Comparison of ENCODE assay signal across 9 cellular contexts in the genomic region with DNA sequence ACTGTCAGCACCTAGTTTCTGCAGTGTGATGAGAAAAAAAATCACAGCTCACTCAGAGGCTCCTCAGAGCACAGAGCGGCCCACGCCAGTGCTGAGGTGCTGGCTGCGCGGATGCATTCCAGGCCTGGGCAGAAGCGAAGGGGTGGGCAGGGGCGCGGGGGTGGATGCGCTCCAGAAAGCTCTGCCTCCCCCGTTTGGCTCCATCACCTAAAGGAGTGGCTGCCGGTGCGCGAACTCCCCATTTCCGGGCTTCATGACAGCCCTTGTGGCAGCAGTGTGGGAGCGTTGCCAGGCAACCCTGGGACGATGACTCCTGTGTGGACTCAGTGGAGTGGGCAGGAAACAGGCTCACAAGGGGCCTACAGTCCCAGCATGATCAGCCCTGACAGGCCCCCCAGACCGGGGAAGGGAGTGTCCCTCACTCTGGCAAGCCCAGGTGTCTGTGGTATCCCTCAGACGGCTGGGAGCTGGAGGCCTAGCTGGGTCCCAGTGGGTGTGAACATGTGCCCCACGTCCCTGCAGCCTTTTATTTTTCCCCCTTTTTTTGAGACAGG. TPM values are rescaled to one million over a fixed set of nuclear protein-coding genes. Genes with fewer than 3 reads are reported as not detected.
DNase-seq lines count a peak whose midpoint lies in the region; ATAC-seq and TF ChIP-seq lines count a peak whose summit lies in the region.
"Had no signal": no experiment of that assay in that cellular context is flagged by ENCODE, and none has a peak within 500 bp of the region (broad histone marks: within the 10 kb centered on the region; RNA-seq: fewer than 3 reads in every experiment).

No MANE protein-coding gene starts in this region.

- no peaks in the 10 kb centered on the region for H4K20me1 ChIP-seq in mammary epithelial cell (ENCODE audit: insufficient read depth, low read length)
- H4K20me1 ChIP-seq in GM23338 (replicated peaks; ENCODE audit: insufficient read depth) = 0 out of 2 replicates have a peak, but pooled peaks cover 4% of the 10 kb centered on the region

- 9% methylated on average over 5 of the region's 18 CpGs for WGBS in mammary epithelial cell (ENCODE audit: low coverage, missing lambda C conversion rate)
- WGBS in upper lobe of left lung, 2 donors = 33 to 43% methylated on average over 1 to 18 of the region's 18 CpGs

- H3K9ac ChIP-seq in mammary epithelial cell (ENCODE audit: insufficient read depth, low read length) = no peak overlapping the region

- TF ChIP-seq POLR2A in upper lobe of left lung (IDR thresholded peaks at IDR 0.05) = no peak

- H3K4me3 ChIP-seq in mammary epithelial cell (replicated peaks in 1 of 3; ENCODE audit: insufficient read depth in 1 of 3, low read depth in 2 of 3, low read length in 3 of 3) (no peak overlapping the region), upper lobe of left lung (no peak overlapping the region), GM23338 (no peak overlapping the region)
- H3K4me3 ChIP-seq: SK-N-MC had no signal

- H3K4me1 Mint-ChIP-seq in MCF 10A (ENCODE audit: insufficient read depth, unreplicated experiment) (peaks cover 13% of the 10 kb centered on the region), GM23338 (peaks cover 3% of the 10 kb centered on the region; the same call in 1 of the 3 replicates)
- peaks cover 43% of the 10 kb centered on the region for H3K4me1 Mint-ChIP-seq in activated CD4-positive, alpha-beta memory T cell treated with anti-CD3 and anti-CD28 coated beads for 36 hours (ENCODE audit: low read depth)

- H3K9me2 ChIP-seq in GM23338 (ENCODE audit: insufficient read depth) = no peaks in the 10 kb centered on the region

- H3K79me2 ChIP-seq in mammary epithelial cell (ENCODE audit: insufficient read depth, low read length) = peaks cover 29% of the 10 kb centered on the region
- H3K79me2 ChIP-seq in GM23338 (replicated peaks; ENCODE audit: insufficient read depth) = no peaks in the 10 kb centered on the region; the same call in 1 of the 2 replicates

- CTCF ChIA-PET in mammary epithelial cell (lab: Charles Lee; ENCODE audit: low non-redundant PET) = no interaction called here
- CTCF ChIA-PET in MCF 10A (lab: Yijun Ruan, JAX) = interaction anchor here (0.9 to 2.2 kb wide), 3 partner anchors 9 to 37 kb away, joined by 4 to 8 read pairs (median 6); a partner anchor contains a TSS
- CTCF ChIA-PET in activated CD4-positive, alpha-beta memory T cell treated with anti-CD3 and anti-CD28 coated beads for 36 hours (lab: Charles Lee) = interaction anchor here (1.0 to 1.9 kb wide), 3 partner anchors 10 to 37 kb away, joined by 3 to 10 read pairs (median 4); no protein-coding TSS in a partner anchor

- H2AFZ ChIP-seq in mammary epithelial cell (ENCODE audit: low read depth, low read length) (no peak overlapping the region), GM23338 (no peak overlapping the region)

- H3K9me3 Mint-ChIP-seq in MCF 10A (ENCODE audit: unreplicated experiment) (no peaks in the 10 kb centered on the region), GM23338 (no peaks in the 10 kb centered on the region)
- H3K9me3 Mint-ChIP-seq in activated CD4-positive, alpha-beta memory T cell treated with anti-CD3 and anti-CD28 coated beads for 36 hours = no peaks in the 10 kb centered on the region

- H3K4me1 ChIP-seq in mammary epithelial cell (ENCODE audit: insufficient read depth, low read length) (peaks cover 51% of the 10 kb centered on the region), upper lobe of left lung (peaks cover 33 to 63% (median 60%) of the 10 kb centered on the region in 4 donors), GM23338 (ENCODE audit: insufficient read depth) (no peaks in the 10 kb centered on the region)

- no peak for TF ChIP-seq EP300 in upper lobe of left lung (IDR thresholded peaks at IDR 0.05)

- H3K4me3 Mint-ChIP-seq in MCF 10A (ENCODE audit: unreplicated experiment) = no peak overlapping the region
- H3K4me3 Mint-ChIP-seq in activated CD4-positive, alpha-beta memory T cell treated with anti-CD3 and anti-CD28 coated beads for 36 hours = no peak overlapping the region
- H3K4me3 Mint-ChIP-seq in GM23338 = no peak overlapping the region

- TF ChIP-seq CTCF in mammary epithelial cell (conservative IDR thresholded peaks at IDR 0.05 in 1 of 2, IDR thresholded peaks at IDR 0.05 in 1 of 2; ENCODE audit: extremely low read depth in 1 of 2, insufficient read depth in 1 of 2, low read depth in 1 of 2, low read length in 2 of 2) (no peak), MCF 10A (IDR thresholded peaks at IDR 0.05; ENCODE audit: unreplicated experiment) (no peak), upper lobe of left lung (IDR thresholded peaks at IDR 0.05) (no peak), GM23338 (conservative IDR thresholded peaks at IDR 0.05; ENCODE audit: low read depth in 2 of 2) (no peak)

- H3K27ac Mint-ChIP-seq in MCF 10A (ENCODE audit: low read depth, unreplicated experiment) (no peak overlapping the region), GM23338 (no peak overlapping the region)
- H3K27ac Mint-ChIP-seq in activated CD4-positive, alpha-beta memory T cell treated with anti-CD3 and anti-CD28 coated beads for 36 hours = peak overlapping the region; percentile 69

- BruUV-seq in mammary epithelial cell (replicated peaks; lab: Mats Ljungman, UMichigan) = no TSS peak
- no TSS peak for BruUV-seq in MCF 10A (replicated peaks; lab: Mats Ljungman, UMichigan)

- intact Hi-C loops in mammary epithelial cell (cut with micrococcal nuclease) (loop anchor here (5.0 kb wide), 1 partner anchor 43 kb away; no protein-coding TSS in a partner anchor), MCF 10A (cut with micrococcal nuclease) (no loop called here)
- intact Hi-C loops in activated CD4-positive, alpha-beta memory T cell treated with anti-CD3 and anti-CD28 coated beads for 36 hours (cut with micrococcal nuclease) = loop anchor here (2.0 kb wide), 1 partner anchor 16 kb away; no protein-coding TSS in a partner anchor

- H3K36me3 Mint-ChIP-seq in MCF 10A (ENCODE audit: insufficient read depth, unreplicated experiment) (peaks cover 42% of the 10 kb centered on the region), GM23338 (ENCODE audit: low read depth) (peaks cover 14% of the 10 kb centered on the region)
- peaks cover 11% of the 10 kb centered on the region for H3K36me3 Mint-ChIP-seq in activated CD4-positive, alpha-beta memory T cell treated with anti-CD3 and anti-CD28 coated beads for 36 hours

- H3K27me3 Mint-ChIP-seq in MCF 10A (ENCODE audit: insufficient read depth, unreplicated experiment) = no peaks in the 10 kb centered on the region
- H3K27me3 Mint-ChIP-seq in activated CD4-positive, alpha-beta memory T cell treated with anti-CD3 and anti-CD28 coated beads for 36 hours = no peaks in the 10 kb centered on the region
- H3K27me3 Mint-ChIP-seq in GM23338 (ENCODE audit: insufficient read depth, low read depth, poor library complexity) = peaks cover 3% of the 10 kb centered on the region

- H3K27me3 ChIP-seq in mammary epithelial cell (ENCODE audit: insufficient read depth, low read length) = no peaks in the 10 kb centered on the region
- H3K27me3 ChIP-seq in upper lobe of left lung = no peaks in the 10 kb centered on the region
- no peaks in the 10 kb centered on the region for H3K27me3 ChIP-seq in GM23338 (ENCODE audit: insufficient read depth)

- ATAC-seq in upper lobe of left lung (ENCODE audit: low FRiP score in 2 of 2) (peak; percentile 18 to 56), HG02588 (IDR thresholded peaks at IDR 0.05; ENCODE audit: unreplicated experiment) (no peak), GM23338 (no peak)

- POLR2A ChIA-PET in MCF 10A (lab: Yijun Ruan, JAX) = no interaction called here
- POLR2A ChIA-PET in activated CD4-positive, alpha-beta memory T cell treated with anti-CD3 and anti-CD28 coated beads for 36 hours (lab: Charles Lee) = interaction anchor here (0.7 kb wide), 1 partner anchor 46 kb away, joined by 4 read pairs; no protein-coding TSS in a partner anchor

- in situ Hi-C loops in mammary epithelial cell (cut with MboI; ENCODE audit: low sequenced_read_pairs in 2 of 2) = no loop called here

- DNase-seq in mammary epithelial cell (peak; percentile 70), MCF 10A (ENCODE audit: unreplicated experiment) (no peak), dermis blood vessel endothelial cell (peak; percentile 81), non-pigmented ciliary epithelial cell (ENCODE audit: low read depth) (peak; percentile 14), upper lobe of left lung (peak; percentile 73 to 77), GM23338 (ENCODE audit: low spot score) (no peak)
- peak; percentile 88 for DNase-seq in activated CD4-positive, alpha-beta memory T cell treated with anti-CD3 and anti-CD28 coated beads for 36 hours

- no peaks in the 10 kb centered on the region for H3F3A ChIP-seq in GM23338 (replicated peaks; ENCODE audit: low read depth)

- H3K27ac ChIP-seq in mammary epithelial cell (ENCODE audit: insufficient read depth, low read depth, low read length) (peak overlapping the region; percentile 44), upper lobe of left lung (peak overlapping the region in 3 of 4 donors; percentile 5 to 44 (median 35)), GM23338 (ENCODE audit: low read depth) (no peak overlapping the region)
- H3K27ac ChIP-seq: SK-N-MC had no signal

- H3K9me3 ChIP-seq in mammary epithelial cell (replicated peaks; ENCODE audit: insufficient read depth, low read length) (no peaks in the 10 kb centered on the region), upper lobe of left lung (no peaks in the 10 kb centered on the region)

- dilution Hi-C loops in mammary epithelial cell (cut with HindIII; ENCODE audit: low sequenced_read_pairs) = loop anchor here (5.0 kb wide), 3 partner anchors 42 to 67 kb away; a partner anchor contains a TSS

- H3K4me2 ChIP-seq in mammary epithelial cell (ENCODE audit: insufficient read depth, low read depth, low read length) (peak overlapping the region; percentile 55), GM23338 (no peak overlapping the region)

- H3K36me3 ChIP-seq in mammary epithelial cell (ENCODE audit: insufficient read depth, low read length) = no peaks in the 10 kb centered on the region
- peaks cover 0 to 67% (median 42%) of the 10 kb centered on the region in 4 donors for H3K36me3 ChIP-seq in upper lobe of left lung
- H3K36me3 ChIP-seq in GM23338 (ENCODE audit: insufficient read depth) = no peaks in the 10 kb centered on the region

RNA-seq across cellular contexts. Expression of a gene that starts 32.8 kb away (rescaled TPM):
- total RNA-seq in mammary epithelial cell = 10 to 100 TPM; 13.5 to 26.2 TPM
- polyA plus RNA-seq in mammary epithelial cell = 34.3 TPM
- polyA minus RNA-seq in mammary epithelial cell = 15.6 TPM
- total RNA-seq in MCF 10A (2022) = 18.3 and 21.8 TPM in 2 replicates
- 10 to 100 TPM; 22.2 to 23.6 TPM for total RNA-seq in activated CD4-positive, alpha-beta memory T cell treated with anti-CD3 and anti-CD28 coated beads for 36 hours
- total RNA-seq in dermis blood vessel endothelial cell = 34.4 and 39.0 TPM in 2 replicates
- total RNA-seq in upper lobe of left lung = 10 to 100 TPM; 14.9 to 66.0 (median 34.1) TPM
- 65.1 and 80.4 TPM in 2 replicates for total RNA-seq in GM23338 (2014; rRNA removed; shearing (Covaris generic))
- 37.1 and 39.0 TPM in 2 replicates for polyA plus RNA-seq in GM23338 (2016; fragmentation: Nextera tagmentation; extraction: Ambion mirVana)

RNA-seq across cellular contexts. Expression of a gene that starts 35.9 kb away (rescaled TPM):
- total RNA-seq in mammary epithelial cell (10 to 100 TPM; 34.2 to 64.8 TPM), MCF 10A (2022) (61.3 and 62.9 TPM in 2 replicates), dermis blood vessel endothelial cell (29.3 and 46.0 TPM in 2 replicates), upper lobe of left lung (100 to 1,000 TPM in 3 of 6 donors, 10 to 100 TPM in 3; 49.0 to 148 (median 99.1) TPM)
- polyA plus RNA-seq in mammary epithelial cell (8.2 TPM), GM23338 (2016; fragmentation: Nextera tagmentation; extraction: Ambion mirVana) (10.5 and 13.1 TPM in 2 replicates)
- polyA minus RNA-seq in mammary epithelial cell = 27.9 TPM
- 10 to 100 TPM; 72.7 to 73.2 TPM for total RNA-seq in activated CD4-positive, alpha-beta memory T cell treated with anti-CD3 and anti-CD28 coated beads for 36 hours
- total RNA-seq in GM23338 (2014; rRNA removed; shearing (Covaris generic)) = 54.6 and 71.8 TPM in 2 replicates

RNA-seq across cellular contexts. Expression of a gene that starts 45.8 kb away (rescaled TPM):
- total RNA-seq in mammary epithelial cell (10 to 100 TPM in 1 of 2 donors, 1 to 10 TPM in 1; 8.0 to 29.8 TPM), MCF 10A (2022) (28.0 and 42.1 TPM in 2 replicates), dermis blood vessel endothelial cell (5.9 and 13.4 TPM in 2 replicates), upper lobe of left lung (10 to 100 TPM; 14.9 to 43.9 (median 25.8) TPM)
- polyA plus RNA-seq in mammary epithelial cell (7.2 TPM), GM23338 (2016; fragmentation: Nextera tagmentation; extraction: Ambion mirVana) (20.7 and 23.9 TPM in 2 replicates)
- 4.4 TPM for polyA minus RNA-seq in mammary epithelial cell
- 10 to 100 TPM; 13.4 to 13.5 TPM for total RNA-seq in activated CD4-positive, alpha-beta memory T cell treated with anti-CD3 and anti-CD28 coated beads for 36 hours
- total RNA-seq in GM23338 (2014; rRNA removed; shearing (Covaris generic)) = 32.2 and 32.8 TPM in 2 replicates

Comparison
In these comparisons a context has a peak if more than half of its experiments do, and no peak if none do; other contexts are left out.
1. DNase-seq: peak in mammary epithelial cell (single experiment), activated CD4-positive, alpha-beta memory T cell treated with anti-CD3 and anti-CD28 coated beads for 36 hours (single experiment), dermis blood vessel endothelial cell (single experiment), non-pigmented ciliary epithelial cell (single experiment) and upper lobe of left lung (2 of 2); none in MCF 10A (single experiment) and GM23338 (single experiment).
2. ATAC-seq: peak in upper lobe of left lung (2 of 2); none in HG02588 (single experiment) and GM23338 (single experiment).